ENCODE assay signal across 1 cellular context in genomic region chr11:43327987-43328386, GRCh38.
TF ChIP-seq lines count a peak whose summit lies in the region.

No MANE protein-coding gene starts in this region.

TF ChIP-seq in GM23338, 12 proteins besides CTCF, POLR2A, EP300 and RAD21 (continued from another document):
- TF ChIP-seq ZNF462 (CRISPR knock-in tag; IDR thresholded peaks at IDR 0.05), result no peak
- TF ChIP-seq POLR2AphosphoS5 (IDR thresholded peaks at IDR 0.05; ENCODE audit: low read depth), result no peak
- TF ChIP-seq REST (IDR thresholded peaks at IDR 0.05; ENCODE audit: unreplicated experiment), result no peak
